In genomic region chr6:3849681-3850450, GRCh38 we compare ENCODE assay signal across 8 cellular contexts. TPM values are rescaled to one million over a fixed set of nuclear protein-coding genes. Genes with fewer than 3 reads are reported as not detected.
DNase-seq lines count a peak whose midpoint lies in the region; ATAC-seq and TF ChIP-seq lines count a peak whose summit lies in the region.

No MANE protein-coding gene starts in this region.

- ATAC-seq in thoracic aorta (ENCODE audit: insufficient number of reproducible peaks, low FRiP score, low read depth) (no peak), HG02678 (IDR thresholded peaks at IDR 0.05; ENCODE audit: unreplicated experiment) (no peak)

- DNase-seq in activated naive CD4-positive, alpha-beta T cell treated with anti-CD3 and anti-CD28 coated beads, Interleukin-2, amount 10 ng/mL, durations not matched to agents 7 days and 5 days: no peak
- DNase-seq in activated naive CD4-positive, alpha-beta T cell treated with anti-CD3 and anti-CD28 coated beads, Interleukin-2, amount 50 U/mL, for 16 hours: no peak
- no peak for DNase-seq in brain microvascular endothelial cell
- DNase-seq in left kidney (ENCODE audit: low read depth, low spot score): peak; percentile 62
- DNase-seq in thoracic aorta (ENCODE audit: low spot score): no peak
- DNase-seq in NCI-H2029 treated with DMSO at 0.1 percent for 48 hours (lab: John Stamatoyannopoulos, UW): no peak
- no peak for DNase-seq in epidermal melanocyte (ENCODE audit: insufficient read length, low spot score)

- no peaks in the 10 kb centered on the region for H3K27me3 Mint-ChIP-seq in activated naive CD4-positive, alpha-beta T cell treated with anti-CD3 and anti-CD28 coated beads, Interleukin-2, amount 10 ng/mL, durations not matched to agents 7 days and 5 days

- in situ Hi-C loops in brain microvascular endothelial cell (cut with HindIII; ENCODE audit: low pct_ligation_motif_present, low sequenced_read_pairs): no loop called here

- CTCF ChIA-PET in activated naive CD4-positive, alpha-beta T cell treated with anti-CD3 and anti-CD28 coated beads, Interleukin-2, amount 10 ng/mL, durations not matched to agents 7 days and 5 days (lab: Charles Lee): interaction anchor here (1.0 to 3.1 kb wide), 17 partner anchors 11 to 209 kb away, joined by 3 to 37 read pairs (median 5); no protein-coding TSS in a partner anchor

- H3K9me3 ChIP-seq in thoracic aorta: no peaks in the 10 kb centered on the region

- peaks cover 25% of the 10 kb centered on the region for H3K4me1 Mint-ChIP-seq in activated naive CD4-positive, alpha-beta T cell treated with anti-CD3 and anti-CD28 coated beads, Interleukin-2, amount 10 ng/mL, durations not matched to agents 7 days and 5 days

- peak overlapping the region; percentile 73 for H3K27ac Mint-ChIP-seq in activated naive CD4-positive, alpha-beta T cell treated with anti-CD3 and anti-CD28 coated beads, Interleukin-2, amount 10 ng/mL, durations not matched to agents 7 days and 5 days

- H3K36me3 ChIP-seq in brain microvascular endothelial cell (replicated peaks) (no peaks in the 10 kb centered on the region), thoracic aorta (no peaks in the 10 kb centered on the region)

- H3K27me3 ChIP-seq in brain microvascular endothelial cell (replicated peaks) (no peaks in the 10 kb centered on the region), thoracic aorta (replicated peaks; ENCODE audit: insufficient read depth) (no peaks in the 10 kb centered on the region)

- TF ChIP-seq CTCF in brain microvascular endothelial cell (IDR thresholded peaks at IDR 0.05; ENCODE audit: low read depth, low read length, missing control alignments): no peak
- TF ChIP-seq CTCF in thoracic aorta (IDR thresholded peaks at IDR 0.05): no peak

- H3K4me3 Mint-ChIP-seq in activated naive CD4-positive, alpha-beta T cell treated with anti-CD3 and anti-CD28 coated beads, Interleukin-2, amount 10 ng/mL, durations not matched to agents 7 days and 5 days: peak overlapping the region; percentile 76

- H3K27ac ChIP-seq in brain microvascular endothelial cell (no peak overlapping the region), thoracic aorta (peak overlapping the region; percentile 66 to 75)

- peak overlapping the region; percentile 70 for H3K4me3 ChIP-seq in brain microvascular endothelial cell (ENCODE audit: low read depth, low read length)
- peak overlapping the region; percentile 71 for H3K4me3 ChIP-seq in thoracic aorta

- H3K36me3 Mint-ChIP-seq in activated naive CD4-positive, alpha-beta T cell treated with anti-CD3 and anti-CD28 coated beads, Interleukin-2, amount 10 ng/mL, durations not matched to agents 7 days and 5 days: peaks cover 11% of the 10 kb centered on the region

- peaks cover 10 to 42% of the 10 kb centered on the region in 2 donors for H3K4me1 ChIP-seq in thoracic aorta (ENCODE audit: control insufficient read depth in 1 of 2, low read depth in 2 of 2)

- H3K9me3 Mint-ChIP-seq in activated naive CD4-positive, alpha-beta T cell treated with anti-CD3 and anti-CD28 coated beads, Interleukin-2, amount 10 ng/mL, durations not matched to agents 7 days and 5 days: no peaks in the 10 kb centered on the region

RNA-seq across cellular contexts. Expression of gene FAM50B, which starts 0.7 kb away (rescaled TPM):
- total RNA-seq in thoracic aorta: 10 to 100 TPM; 12.4 to 17.3 TPM
